In the genomic region with DNA sequence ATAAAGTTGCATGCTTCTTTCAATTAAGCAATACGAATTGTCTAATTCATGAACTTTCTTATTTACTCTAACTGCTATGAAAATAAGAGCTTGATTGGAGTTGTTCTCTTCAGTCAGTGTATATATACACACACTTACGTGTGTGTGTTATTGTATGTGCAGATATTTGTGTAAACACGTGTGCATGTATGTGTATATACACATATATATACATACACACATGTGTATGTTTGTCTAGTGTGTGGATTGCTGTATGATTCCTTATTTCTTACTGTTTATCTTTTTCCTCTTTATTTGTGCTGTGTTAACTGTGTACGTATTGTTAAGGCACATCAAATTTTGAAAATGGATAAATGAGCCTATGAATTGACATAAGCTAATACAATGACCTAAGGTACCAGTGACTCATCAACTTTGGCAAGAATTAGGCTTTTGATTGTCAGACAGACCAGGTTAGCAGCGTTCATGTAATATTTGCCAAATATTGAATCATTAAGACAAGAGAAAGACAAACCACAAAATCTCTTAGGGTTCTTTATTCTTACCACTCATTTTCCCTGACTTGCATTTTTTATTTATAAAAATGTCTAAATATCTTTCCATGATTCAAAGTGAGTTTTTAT, we compare ENCODE assay signal across 16 cellular contexts.
A peak's percentile ranks its signal among the peaks of the same experiment; 100 is the strongest.
DNase-seq lines count a peak whose midpoint lies in the region; ATAC-seq and TF ChIP-seq lines count a peak whose summit lies in the region.
"Had no signal": no experiment of that assay in that cellular context is flagged by ENCODE, and none has a peak within 500 bp of the region (broad histone marks: within the 10 kb centered on the region; RNA-seq: fewer than 3 reads in every experiment).

No MANE protein-coding gene starts in this region.

- H2BK120ac ChIP-seq in mesendoderm (ENCODE audit: low read depth, low read length): no peak overlapping the region

- no peak overlapping the region for H2BK5ac ChIP-seq in mesendoderm (ENCODE audit: low read length)

- no peak overlapping the region for H3K27ac ChIP-seq in mesendoderm (ENCODE audit: low read depth, low read length)
- H3K27ac ChIP-seq in effector memory CD4-positive, alpha-beta T cell (ENCODE audit: insufficient read depth, low read length, poor library complexity, severe bottlenecking): no peak overlapping the region

- H4K5ac ChIP-seq in mesendoderm (ENCODE audit: low read length): no peak overlapping the region

- no CpG with 5 or more reads among the region's 5 CpGs for WGBS in mesendoderm (ENCODE audit: extremely low coverage, insufficient coverage, low lambda C conversion rate)

- H3K18ac ChIP-seq in mesendoderm (ENCODE audit: low read length): no peak overlapping the region

- no peak overlapping the region for H2AK5ac ChIP-seq in mesendoderm (ENCODE audit: low read length)

- no peak overlapping the region for H3K4ac ChIP-seq in mesendoderm (ENCODE audit: low read depth, low read length)

- H2BK15ac ChIP-seq in mesendoderm (replicated peaks; ENCODE audit: low read depth): no peak overlapping the region

- H3K79me2 ChIP-seq in mesendoderm (ENCODE audit: control insufficient read depth, insufficient read depth, low read length): no peaks in the 10 kb centered on the region

- H3K9ac ChIP-seq in mesendoderm (ENCODE audit: low read length): no peak overlapping the region
- H3K9ac ChIP-seq: SK-N-SH had no signal

- no peak overlapping the region for H3K56ac ChIP-seq in mesendoderm (ENCODE audit: low read length)

- H3K4me3 ChIP-seq in astrocyte of the cerebellum (ENCODE audit: low read depth, low read length): no peak overlapping the region
- no peak overlapping the region for H3K4me3 ChIP-seq in mesendoderm (ENCODE audit: low read length)
- H3K4me3 ChIP-seq in effector memory CD4-positive, alpha-beta T cell (ENCODE audit: insufficient read depth, low read depth, low read length, poor library complexity, severe bottlenecking): no peak overlapping the region

- TF ChIP-seq CTCF in astrocyte of the cerebellum (IDR thresholded peaks at IDR 0.05; ENCODE audit: low read depth, low read length, missing control alignments) (no peak), GM13976 (IDR thresholded peaks at IDR 0.05; ENCODE audit: borderline replicate concordance, control extremely low read depth, extremely low read depth, insufficient read depth, missing control alignments) (no peak)

- no peaks in the 10 kb centered on the region for H3K9me3 ChIP-seq in effector memory CD4-positive, alpha-beta T cell (ENCODE audit: control insufficient read depth, low read length)

- DNase-seq in NCI-H2196 (lab: John Stamatoyannopoulos, UW; ENCODE audit: unreplicated experiment) (peak; percentile 48), astrocyte of the cerebellum (ENCODE audit: low read depth) (peak; percentile 2), renal cortical epithelial cell (ENCODE audit: low read depth) (peak; percentile 6), mesendoderm (no peak), GM13976 (ENCODE audit: low spot score) (no peak), NCI-H1048 (lab: John Stamatoyannopoulos, UW) (no peak)
- no peak for DNase-seq in effector memory CD4-positive, alpha-beta T cell
- DNase-seq: CD8-positive, alpha-beta memory T cell; H7; Karpas-422; NCI-H1417 treated with DMSO at 0.1 percent for 48 hours; NCI-H2081; NCI-H226; Right ventricle myocardium superior; SK-N-SH had no signal

- no peaks in the 10 kb centered on the region for H3K36me3 ChIP-seq in mesendoderm (ENCODE audit: control insufficient read depth, insufficient read depth, low read length)
- no peaks in the 10 kb centered on the region for H3K36me3 ChIP-seq in effector memory CD4-positive, alpha-beta T cell (ENCODE audit: control insufficient read depth, insufficient read depth, low read length)

- H3K4me2 ChIP-seq in mesendoderm (ENCODE audit: low read length): no peak overlapping the region
- H3K4me2 ChIP-seq: SK-N-SH had no signal

- peak; percentile 77 for ATAC-seq in esophagus mucosa

- no peak overlapping the region for H4K8ac ChIP-seq in mesendoderm (ENCODE audit: low read depth, low read length)

- no peaks in the 10 kb centered on the region for H3K27me3 ChIP-seq in mesendoderm (ENCODE audit: insufficient read depth, low read length, poor library complexity)
- no peaks in the 10 kb centered on the region for H3K27me3 ChIP-seq in effector memory CD4-positive, alpha-beta T cell (replicated peaks; ENCODE audit: control insufficient read depth, insufficient read depth, low read length, poor library complexity, severe bottlenecking)

- no peak overlapping the region for H3K23ac ChIP-seq in mesendoderm (ENCODE audit: low read length)

- in situ Hi-C loops in astrocyte of the cerebellum (cut with HindIII; ENCODE audit: low sequenced_read_pairs): no loop called here
- in situ Hi-C loops in GM13976 (cut with MboI; ENCODE audit: low sequenced_read_pairs, unreplicated experiment): no loop called here

- H3K4me1 ChIP-seq in mesendoderm (ENCODE audit: control insufficient read depth, low read depth, low read length): no peaks in the 10 kb centered on the region
- H3K4me1 ChIP-seq in effector memory CD4-positive, alpha-beta T cell (ENCODE audit: control insufficient read depth, insufficient read depth, low read length, poor library complexity, severe bottlenecking): no peaks in the 10 kb centered on the region

- H3K79me1 ChIP-seq in mesendoderm (ENCODE audit: low read length): no peaks in the 10 kb centered on the region

Comparison
In these comparisons a context has a peak if more than half of its experiments do, and no peak if none do; other contexts are left out.
1. DNase-seq: peak in NCI-H2196 (single experiment), astrocyte of the cerebellum (single experiment) and renal cortical epithelial cell (single experiment); none in mesendoderm (single experiment), GM13976 (single experiment), effector memory CD4-positive, alpha-beta T cell (0 of 3) and NCI-H1048 (single experiment).